ENCODE assay signal across 9 cellular contexts in genomic region chr13:89925107-89925506, GRCh38.
DNase-seq lines count a peak whose midpoint lies in the region; ATAC-seq and TF ChIP-seq lines count a peak whose summit lies in the region.
"Had no signal": no experiment of that assay in that cellular context is flagged by ENCODE, and none has a peak within 500 bp of the region (broad histone marks: within the 10 kb centered on the region; RNA-seq: fewer than 3 reads in every experiment).

No MANE protein-coding gene starts in this region.

- H3K27me3 ChIP-seq in CD4-positive, alpha-beta memory T cell (ENCODE audit: insufficient read depth, low read length), result no peaks in the 10 kb centered on the region
- no peaks in the 10 kb centered on the region for H3K27me3 ChIP-seq in CD8-positive, alpha-beta T cell (ENCODE audit: insufficient read depth, low read length)

- no peak overlapping the region for H3K27ac ChIP-seq in CD4-positive, alpha-beta memory T cell (ENCODE audit: low read depth, low read length)
- H3K27ac ChIP-seq in CD8-positive, alpha-beta T cell (ENCODE audit: low read depth, low read length), result no peak overlapping the region

- H3K9me3 Mint-ChIP-seq in CD4-positive, alpha-beta memory T cell, result peaks cover 0 to 13% (median 6%) of the 10 kb centered on the region in 8 donors
- H3K9me3 Mint-ChIP-seq in CD8-positive, alpha-beta T cell, result peaks cover 26% of the 10 kb centered on the region

- no peak for ATAC-seq in GM19023 (IDR thresholded peaks at IDR 0.05; ENCODE audit: unreplicated experiment)
- ATAC-seq in CD8-positive, alpha-beta T cell, result no peak

- CTCF ChIA-PET in CD4-positive, alpha-beta memory T cell (lab: Charles Lee; ENCODE audit: partially characterized antibody), result no interaction called here
- CTCF ChIA-PET in CD8-positive, alpha-beta T cell (lab: Charles Lee), result no interaction called here

- H3K27me3 Mint-ChIP-seq in CD4-positive, alpha-beta memory T cell, result no peaks in the 10 kb centered on the region
- H3K27me3 Mint-ChIP-seq in CD8-positive, alpha-beta T cell (ENCODE audit: low read depth), result no peaks in the 10 kb centered on the region
- H3K27me3 Mint-ChIP-seq: dendritic cell treated with granulocyte-macrophage colony-stimulating factor and Interleukin-4, amounts not matched to agents 40 ng/mL and 50 ng/mL, for 4 days had no signal

- no peaks in the 10 kb centered on the region for H3K36me3 ChIP-seq in CD4-positive, alpha-beta memory T cell (ENCODE audit: insufficient read depth, low read length)
- H3K36me3 ChIP-seq in CD8-positive, alpha-beta T cell (ENCODE audit: insufficient read depth, low read length), result no peaks in the 10 kb centered on the region

- POLR2A ChIA-PET in CD4-positive, alpha-beta memory T cell (lab: Charles Lee; ENCODE audit: partially characterized antibody), result no interaction called here
- POLR2A ChIA-PET in CD8-positive, alpha-beta T cell (lab: Charles Lee), result no interaction called here

- H3K4me3 ChIP-seq in CD4-positive, alpha-beta memory T cell (ENCODE audit: low read length in 2 of 2), result no peak overlapping the region
- H3K4me3 ChIP-seq in CD8-positive, alpha-beta T cell (ENCODE audit: low read depth, low read length), result no peak overlapping the region

- intact Hi-C loops in CD4-positive, alpha-beta memory T cell (cut with micrococcal nuclease), result no loop called here
- intact Hi-C loops in CD8-positive, alpha-beta T cell (cut with DNase I, micrococcal nuclease), result no loop called here

- no peaks in the 10 kb centered on the region for H3K4me1 ChIP-seq in CD4-positive, alpha-beta memory T cell (ENCODE audit: insufficient read depth, low read length)
- H3K4me1 ChIP-seq in CD8-positive, alpha-beta T cell (ENCODE audit: insufficient read depth, low read length), result no peaks in the 10 kb centered on the region

- H3K27ac Mint-ChIP-seq in CD4-positive, alpha-beta memory T cell, result no peak overlapping the region
- H3K27ac Mint-ChIP-seq in CD8-positive, alpha-beta T cell, result no peak overlapping the region
- H3K27ac Mint-ChIP-seq: dendritic cell treated with granulocyte-macrophage colony-stimulating factor and Interleukin-4, amounts not matched to agents 40 ng/mL and 50 ng/mL, for 4 days had no signal

- peaks cover 0 to 4% of the 10 kb centered on the region in 2 donors for H3K9me3 ChIP-seq in CD4-positive, alpha-beta memory T cell (ENCODE audit: control insufficient read depth in 1 of 2, low read length in 2 of 2)
- H3K9me3 ChIP-seq in CD8-positive, alpha-beta T cell (ENCODE audit: low read length), result peaks cover 4% of the 10 kb centered on the region

- TF ChIP-seq CTCF in CD8-positive, alpha-beta T cell (IDR thresholded peaks at IDR 0.05), result no peak

- DNase-seq in CMK (ENCODE audit: low read depth) (peak; percentile 24), HT1080 (ENCODE audit: low read depth) (peak; percentile 51), SK-N-DZ (ENCODE audit: low spot score) (peak; percentile 50), iPS-NIHi11 (ENCODE audit: low spot score) (peak; percentile 28)
- no peak for DNase-seq in CD4-positive, alpha-beta memory T cell
- DNase-seq in CD8-positive, alpha-beta T cell, result no peak
- no peak for DNase-seq in activated naive CD4-positive, alpha-beta T cell treated with Interleukin-2 at 50 U/mL for 16 hours

- H3K36me3 Mint-ChIP-seq in CD4-positive, alpha-beta memory T cell, result no peaks in the 10 kb centered on the region
- no peaks in the 10 kb centered on the region for H3K36me3 Mint-ChIP-seq in CD8-positive, alpha-beta T cell

- H3K4me1 Mint-ChIP-seq in CD4-positive, alpha-beta memory T cell, result no peaks in the 10 kb centered on the region
- no peaks in the 10 kb centered on the region for H3K4me1 Mint-ChIP-seq in CD8-positive, alpha-beta T cell (ENCODE audit: low read depth)

- H3K4me3 Mint-ChIP-seq in CD4-positive, alpha-beta memory T cell, result no peak overlapping the region
- H3K4me3 Mint-ChIP-seq in CD8-positive, alpha-beta T cell, result no peak overlapping the region
- H3K4me3 Mint-ChIP-seq: dendritic cell treated with granulocyte-macrophage colony-stimulating factor and Interleukin-4, amounts not matched to agents 40 ng/mL and 50 ng/mL, for 4 days had no signal

Comparison
In these comparisons a context has a peak if more than half of its experiments do, and no peak if none do; other contexts are left out.
1. DNase-seq: peak in CMK (single experiment), HT1080 (single experiment), SK-N-DZ (single experiment) and iPS-NIHi11 (single experiment); none in CD4-positive, alpha-beta memory T cell (0 of 5), CD8-positive, alpha-beta T cell (0 of 7) and activated naive CD4-positive, alpha-beta T cell treated with Interleukin-2 at 50 U/mL for 16 hours (single experiment).